11 cellular contexts compared by ENCODE assay signal in the genomic region with DNA sequence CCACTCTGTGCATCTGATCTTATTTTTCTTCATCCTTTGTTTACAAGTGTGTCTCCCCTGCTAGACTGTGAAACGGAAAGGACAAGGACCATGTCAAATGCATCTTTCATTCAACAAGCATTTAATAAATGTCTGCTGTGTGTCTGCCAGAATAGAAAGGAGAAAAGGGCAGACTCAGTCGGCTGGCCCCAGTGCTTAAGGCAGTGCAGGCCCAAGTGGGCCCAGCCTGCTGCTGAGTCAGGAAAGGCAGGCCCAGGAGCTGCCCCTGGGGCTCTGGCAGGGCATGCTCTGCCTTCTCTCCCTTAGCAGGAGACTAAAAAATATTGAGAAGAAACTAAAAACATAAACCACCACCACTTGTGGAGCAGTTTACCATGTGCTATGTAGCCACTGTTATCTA. TPM values are rescaled to one million over a fixed set of nuclear protein-coding genes. Genes with fewer than 3 reads are reported as not detected.
DNase-seq lines count a peak whose midpoint lies in the region; TF ChIP-seq lines count a peak whose summit lies in the region.
"Had no signal": no experiment of that assay in that cellular context is flagged by ENCODE, and none has a peak within 500 bp of the region (broad histone marks: within the 10 kb centered on the region; RNA-seq: fewer than 3 reads in every experiment).

No MANE protein-coding gene starts in this region.

- no peak overlapping the region for H3K4me2 ChIP-seq in mesenchymal stem cell (ENCODE audit: low read length, poor library complexity, severe bottlenecking)
- H3K4me2 ChIP-seq in Karpas-422 (ENCODE audit: low read depth, low read length, poor library complexity, severe bottlenecking): no peak overlapping the region

- H2AK5ac ChIP-seq in mesenchymal stem cell (ENCODE audit: low read length, severe bottlenecking): no peak overlapping the region

- H3K9me3 ChIP-seq in cardiac muscle cell (ENCODE audit: low read depth): no peaks in the 10 kb centered on the region
- no peaks in the 10 kb centered on the region for H3K9me3 ChIP-seq in left ventricle myocardium inferior (replicated peaks)
- H3K9me3 ChIP-seq in colonic mucosa: no peaks in the 10 kb centered on the region
- no peaks in the 10 kb centered on the region for H3K9me3 ChIP-seq in mesenchymal stem cell (ENCODE audit: control insufficient read depth, low read length)
- H3K9me3 ChIP-seq in Karpas-422 (ENCODE audit: low read length): no peaks in the 10 kb centered on the region
- H3K9me3 ChIP-seq: heart right ventricle had no signal

- no peaks in the 10 kb centered on the region for H4K20me1 ChIP-seq in Karpas-422 (ENCODE audit: insufficient read depth, low read depth, low read length)

- H3K9ac ChIP-seq in colonic mucosa (ENCODE audit: low read depth in 2 of 2, low read length in 2 of 2) (no peak overlapping the region), mesenchymal stem cell (ENCODE audit: low read length) (peak overlapping the region; percentile 29), Karpas-422 (ENCODE audit: low read length) (no peak overlapping the region)

- H3K9me2 ChIP-seq in Karpas-422 (replicated peaks; ENCODE audit: insufficient read depth, low read length): no peaks in the 10 kb centered on the region

- H3K27ac ChIP-seq in cardiac muscle cell (peak overlapping the region; percentile 36), left ventricle myocardium inferior (replicated peaks) (no peak overlapping the region), colonic mucosa (peak overlapping the region; percentile 1), mesenchymal stem cell (ENCODE audit: low read length, poor library complexity, severe bottlenecking) (no peak overlapping the region), Karpas-422 (ENCODE audit: low read length) (no peak overlapping the region)
- H3K27ac ChIP-seq: heart right ventricle, VCaP had no signal

- H3K79me1 ChIP-seq in mesenchymal stem cell (replicated peaks; ENCODE audit: low read length, poor library complexity, severe bottlenecking): no peaks in the 10 kb centered on the region

- peak overlapping the region; percentile 88 for H4K8ac ChIP-seq in mesenchymal stem cell (ENCODE audit: low read length)

- peak overlapping the region in 1 of 2 experiments; percentile 46 for H2BK12ac ChIP-seq in mesenchymal stem cell (ENCODE audit: low read length in 2 of 2)

- peak overlapping the region; percentile 55 to 94 for H3K4ac ChIP-seq in mesenchymal stem cell (ENCODE audit: low read depth in 1 of 2, low read length in 2 of 2)

- H2BK15ac ChIP-seq in mesenchymal stem cell (ENCODE audit: low read depth, poor library complexity, severe bottlenecking): no peak overlapping the region

- H3K4me3 ChIP-seq in cardiac muscle cell: no peak overlapping the region
- H3K4me3 ChIP-seq in left ventricle myocardium inferior: no peak overlapping the region
- H3K4me3 ChIP-seq in colonic mucosa: no peak overlapping the region
- no peak overlapping the region for H3K4me3 ChIP-seq in mesenchymal stem cell (ENCODE audit: insufficient read depth in 1 of 2, low read depth in 1 of 2, low read length in 2 of 2)
- H3K4me3 ChIP-seq in Karpas-422 (ENCODE audit: low read length): no peak overlapping the region
- H3K4me3 ChIP-seq: heart right ventricle had no signal

- no peak overlapping the region for H2BK120ac ChIP-seq in mesenchymal stem cell (ENCODE audit: low read depth, low read length)

- no peak overlapping the region for H3K23ac ChIP-seq in mesenchymal stem cell (ENCODE audit: low read length in 2 of 2)

- DNase-seq in cardiac muscle cell (ENCODE audit: low read depth in 1 of 2, low spot score in 1 of 2) (no peak), left ventricle myocardium inferior (no peak), colonic mucosa (no peak), mesenchymal stem cell (peak; percentile 69), Karpas-422 (no peak), G401 (ENCODE audit: low spot score) (no peak), NCI-H2029 treated with DMSO at 0.1 percent for 48 hours (lab: John Stamatoyannopoulos, UW) (no peak)
- no peak for DNase-seq in stimulated activated CD4-positive, alpha-beta T cell treated with anti-CD3 and anti-CD28 coated beads, Interleukin-4, amount 100 ng/mL, for 4 hours
- DNase-seq: heart right ventricle, NCI-H1694 treated with DMSO at 0.1 percent for 48 hours had no signal

- peak overlapping the region; percentile 99 for H3K18ac ChIP-seq in mesenchymal stem cell (ENCODE audit: low read depth in 1 of 2, low read length in 2 of 2)

- H2BK5ac ChIP-seq in mesenchymal stem cell (ENCODE audit: low read depth, low read length, poor library complexity, severe bottlenecking): no peak overlapping the region

- 0% methylated on average over 2 of the region's 2 CpGs for WGBS in mesenchymal stem cell

- no peaks in the 10 kb centered on the region for H3K79me2 ChIP-seq in Karpas-422 (ENCODE audit: low read length)

- H2AFZ ChIP-seq in mesenchymal stem cell (ENCODE audit: low read depth, low read length) (no peak overlapping the region), Karpas-422 (ENCODE audit: low read length) (no peak overlapping the region)

- H4K91ac ChIP-seq in mesenchymal stem cell (ENCODE audit: low read length): no peak overlapping the region

- H3K36me3 ChIP-seq in cardiac muscle cell: no peaks in the 10 kb centered on the region
- H3K36me3 ChIP-seq in left ventricle myocardium inferior: no peaks in the 10 kb centered on the region
- H3K36me3 ChIP-seq in colonic mucosa: no peaks in the 10 kb centered on the region
- H3K36me3 ChIP-seq in mesenchymal stem cell (ENCODE audit: control insufficient read depth in 1 of 2, insufficient read depth in 2 of 2, low read depth in 1 of 2, low read length in 2 of 2): no peaks in the 10 kb centered on the region
- no peaks in the 10 kb centered on the region for H3K36me3 ChIP-seq in Karpas-422 (ENCODE audit: insufficient read depth, low read length)
- H3K36me3 ChIP-seq: heart right ventricle had no signal

- H3K4me1 ChIP-seq in cardiac muscle cell (ENCODE audit: low read depth) (peaks cover 32% of the 10 kb centered on the region), left ventricle myocardium inferior (peaks cover 12% of the 10 kb centered on the region), colonic mucosa (peaks cover 6% of the 10 kb centered on the region), mesenchymal stem cell (ENCODE audit: control insufficient read depth, insufficient read depth, low read depth, low read length) (peaks cover 10% of the 10 kb centered on the region), Karpas-422 (ENCODE audit: low read length) (no peaks in the 10 kb centered on the region)

- in situ Hi-C loops in G401 (cut with HindIII; ENCODE audit: low sequenced_read_pairs): no loop called here

- peak overlapping the region in 1 of 2 experiments; percentile 98 for H3K14ac ChIP-seq in mesenchymal stem cell (ENCODE audit: low read length in 2 of 2)

- intact Hi-C loops in left ventricle myocardium inferior (cut with micrococcal nuclease): no loop called here
- intact Hi-C loops in colonic mucosa (cut with DNase I): no loop called here

- TF ChIP-seq CTCF in cardiac muscle cell (IDR thresholded peaks at IDR 0.05; ENCODE audit: low read depth, low read length) (no peak), left ventricle myocardium inferior (IDR thresholded peaks at IDR 0.05; ENCODE audit: borderline replicate concordance) (no peak), colonic mucosa (IDR thresholded peaks at IDR 0.05) (no peak)

- no peaks in the 10 kb centered on the region for H3K27me3 ChIP-seq in cardiac muscle cell
- no peaks in the 10 kb centered on the region for H3K27me3 ChIP-seq in left ventricle myocardium inferior (ENCODE audit: low read depth)
- H3K27me3 ChIP-seq in colonic mucosa: no peaks in the 10 kb centered on the region
- peaks cover 0 to 6% of the 10 kb centered on the region in 2 experiments for H3K27me3 ChIP-seq in mesenchymal stem cell (ENCODE audit: control insufficient read depth in 1 of 2, insufficient read depth in 1 of 2, low read length in 2 of 2)
- H3K27me3 ChIP-seq in Karpas-422 (ENCODE audit: low read length): no peaks in the 10 kb centered on the region
- H3K27me3 ChIP-seq: heart right ventricle had no signal

RNA-seq across cellular contexts. Expression of gene PLEKHA6, which starts 38.1 kb away (rescaled TPM):
- 44.1 and 71.7 TPM in 2 replicates for total RNA-seq in cardiac muscle cell
- 23.1 and 41.6 TPM in 2 replicates for polyA plus RNA-seq in cardiac muscle cell
- total RNA-seq in left ventricle myocardium inferior: 28.8 TPM
- 100 to 1,000 TPM in 1 of 2 donors, 10 to 100 TPM in 1; 84.5 to 165 TPM for total RNA-seq in colonic mucosa
- polyA plus RNA-seq in mesenchymal stem cell (2013, experiment 1 of 2): 4.0 TPM
- polyA plus RNA-seq in mesenchymal stem cell (2013, experiment 2 of 2): 4.8 TPM
- total RNA-seq in Karpas-422 (2014; rRNA removed; shearing (Covaris generic); ENCODE audit: low replicate concordance): 0.30 TPM in 1 of 2 replicates, not detected in the other
- total RNA-seq in G401 (2014; rRNA removed; shearing (Covaris generic)): not detected in 2 replicates

Comparison
In these comparisons a context has a peak if more than half of its experiments do, and no peak if none do; other contexts are left out.
1. H3K27ac ChIP-seq: peak in cardiac muscle cell (single experiment) and colonic mucosa (single experiment); none in left ventricle myocardium inferior (single experiment), mesenchymal stem cell (single experiment) and Karpas-422 (single experiment).
2. RNA of gene PLEKHA6, which starts 38.1 kb away (total RNA-seq): 84.5 to 165 TPM in colonic mucosa, 44.1 to 71.7 TPM in cardiac muscle cell and 28.8 TPM in left ventricle myocardium inferior (single experiment); 0.30 TPM in Karpas-422 and not detected in G401; every median in the first group is over 10 times any median in the second.